ENCODE assay signal across 16 cellular contexts in the genomic region with DNA sequence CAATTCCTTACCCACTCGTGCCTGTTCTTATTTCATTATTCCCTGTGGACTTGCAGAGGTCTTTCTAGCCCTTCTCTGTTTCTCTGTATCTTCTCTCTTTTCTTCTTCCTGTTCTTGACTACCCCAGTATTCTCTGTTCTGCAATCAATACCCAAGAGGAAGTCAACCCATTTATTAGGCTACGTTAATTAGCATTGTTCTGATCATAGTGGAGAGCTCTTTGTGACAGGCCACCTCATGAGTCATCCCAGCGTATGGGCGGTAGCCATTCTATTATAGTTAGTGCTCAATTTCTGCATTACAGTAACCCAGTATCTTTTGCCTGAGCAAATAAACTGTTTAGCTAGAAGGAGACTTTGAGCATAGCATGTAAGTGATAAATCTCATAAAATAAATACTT.
"Had no signal": no experiment of that assay in that cellular context is flagged by ENCODE, and none has a peak within 500 bp of the region (broad histone marks: within the 10 kb centered on the region; RNA-seq: fewer than 3 reads in every experiment).

No MANE protein-coding gene starts in this region.

- H3K36me3 ChIP-seq: adrenal gland, transverse colon, vagina had no signal

- H3K9me3 ChIP-seq: adrenal gland, transverse colon, vagina had no signal

- H3K4me3 ChIP-seq: adrenal gland, transverse colon, vagina had no signal

- H3K27me3 ChIP-seq: adrenal gland, foreskin keratinocyte, transverse colon, vagina had no signal

- H3K4me1 ChIP-seq: adrenal gland, foreskin keratinocyte, transverse colon, vagina had no signal

- H3K27ac ChIP-seq: adrenal gland, foreskin keratinocyte, transverse colon, vagina had no signal

- ATAC-seq: activated CD4-positive, alpha-beta T cell treated with anti-CD3 and anti-CD28 coated beads for 36 hours; activated CD8-positive, alpha-beta T cell treated with anti-CD3 and anti-CD28 coated beads for 36 hours; activated T-cell treated with anti-CD3 and anti-CD28 coated beads, Interleukin-2, amount 50 U/mL, for 4 hours; effector memory CD8-positive, alpha-beta T cell; foreskin keratinocyte; natural killer cell treated with Interleukin-12 subunit alpha and Interleukin-12 subunit beta and Interleukin-15 and Interleukin-18, amount 100 ng/mL, for 72 hours had no signal

- DNase-seq: activated CD4-positive, alpha-beta T cell treated with anti-CD3 and anti-CD28 coated beads for 36 hours; activated CD8-positive, alpha-beta T cell treated with anti-CD3 and anti-CD28 coated beads for 36 hours; activated effector memory CD4-positive, alpha-beta T cell treated with Interleukin-2 at 50 U/mL for 16 hours; activated T-cell treated with anti-CD3 and anti-CD28 coated beads, Interleukin-2, amount 50 U/mL, for 4 hours; adrenal gland; dermis blood vessel endothelial cell; effector memory CD8-positive, alpha-beta T cell; foreskin keratinocyte; head of caudate nucleus; mesendoderm; stimulated activated CD4-positive, alpha-beta T cell treated with anti-CD3 and anti-CD28 coated beads, Interleukin-15, amount 100 ng/mL, for 24 hours; stimulated activated CD4-positive, alpha-beta T cell treated with anti-CD3 and anti-CD28 coated beads, Interleukin-4, amount 100 ng/mL, for 24 hours; stimulated activated naive CD4-positive, alpha-beta T cell; transverse colon had no signal
